Comparison of ENCODE assay signal across 36 cellular contexts in genomic region chr11:45446426-45446825, GRCh38.
"Had no signal": no experiment of that assay in that cellular context is flagged by ENCODE, and none has a peak within 500 bp of the region (broad histone marks: within the 10 kb centered on the region; RNA-seq: fewer than 3 reads in every experiment).

No MANE protein-coding gene starts in this region.

- H3K9me3 ChIP-seq: ascending aorta had no signal

- H3K4me3 Mint-ChIP-seq: activated B cell treated with CpG ODN at 0.5 μM for 24 hours; activated CD4-positive, alpha-beta memory T cell treated with anti-CD3 and anti-CD28 coated beads, Interleukin-2, amount 10 ng/mL, durations not matched to agents 7 days and 5 days; activated CD4-positive, alpha-beta T cell treated with anti-CD3 and anti-CD28 coated beads, Interleukin-2, amount 10 ng/mL, durations not matched to agents 24 days and 14 days; activated CD8-positive, alpha-beta memory T cell treated with anti-CD3 and anti-CD28 coated beads, Interleukin-2, amount 10 ng/mL, durations not matched to agents 7 days and 5 days; activated CD8-positive, alpha-beta T cell treated with anti-CD3 and anti-CD28 coated beads, Interleukin-2, amount 10 ng/mL, durations not matched to agents 7 days and 5 days; activated naive CD4-positive, alpha-beta T cell treated with anti-CD3 and anti-CD28 coated beads, Interleukin-2, amount 10 ng/mL, durations not matched to agents 7 days and 5 days; activated naive CD4-positive, alpha-beta T cell treated with anti-CD3 and anti-CD28 coated beads, Interleukin-2, amount 50 U/mL, for 24 hours; activated naive CD8-positive, alpha-beta T cell; activated naive CD8-positive, alpha-beta T cell treated with anti-CD3 and anti-CD28 coated beads, Interleukin-2, amount 10 ng/mL, durations not matched to agents 7 days and 5 days; activated naive CD8-positive, alpha-beta T cell treated with anti-CD3 and anti-CD28 coated beads, Interleukin-2, amount 50 U/mL, for 24 hours; activated T-cell treated with anti-CD3 and anti-CD28 coated beads, Interleukin-2, amount 50 U/mL, for 24 hours; brain; central memory CD8-positive, alpha-beta T cell; T-helper 1 cell treated with Interleukin-12 subunit alpha and Interleukin-12 subunit beta and Interleukin-4 antibody, amounts not matched to agents 30 μg/mL and 1 μg/mL, for 36 hours; T-helper 2 cell treated with Interferon-gamma antibody and Interleukin-4, amounts not matched to agents 5 μg/mL and 100 μg/mL, for 36 hours had no signal

- H3K4me1 Mint-ChIP-seq: activated B cell treated with CpG ODN at 0.5 μM for 24 hours; activated CD4-positive, alpha-beta memory T cell treated with anti-CD3 and anti-CD28 coated beads, Interleukin-2, amount 10 ng/mL, durations not matched to agents 7 days and 5 days; activated CD4-positive, alpha-beta T cell treated with anti-CD3 and anti-CD28 coated beads, Interleukin-2, amount 10 ng/mL, durations not matched to agents 24 days and 14 days; activated CD8-positive, alpha-beta memory T cell treated with anti-CD3 and anti-CD28 coated beads, Interleukin-2, amount 10 ng/mL, durations not matched to agents 7 days and 5 days; activated naive CD4-positive, alpha-beta T cell treated with anti-CD3 and anti-CD28 coated beads, Interleukin-2, amount 10 ng/mL, durations not matched to agents 7 days and 5 days; activated naive CD4-positive, alpha-beta T cell treated with anti-CD3 and anti-CD28 coated beads, Interleukin-2, amount 50 U/mL, for 24 hours; activated naive CD8-positive, alpha-beta T cell treated with anti-CD3 and anti-CD28 coated beads, Interleukin-2, amount 10 ng/mL, durations not matched to agents 7 days and 5 days; activated naive CD8-positive, alpha-beta T cell treated with anti-CD3 and anti-CD28 coated beads, Interleukin-2, amount 50 U/mL, for 24 hours; central memory CD8-positive, alpha-beta T cell had no signal

- H3K9me3 Mint-ChIP-seq: activated B cell treated with CpG ODN at 0.5 μM for 24 hours; activated CD4-positive, alpha-beta memory T cell treated with anti-CD3 and anti-CD28 coated beads, Interleukin-2, amount 10 ng/mL, durations not matched to agents 7 days and 5 days; activated CD4-positive, alpha-beta T cell treated with anti-CD3 and anti-CD28 coated beads, Interleukin-2, amount 10 ng/mL, durations not matched to agents 24 days and 14 days; activated naive CD4-positive, alpha-beta T cell treated with anti-CD3 and anti-CD28 coated beads, Interleukin-2, amount 10 ng/mL, durations not matched to agents 7 days and 5 days; activated naive CD4-positive, alpha-beta T cell treated with anti-CD3 and anti-CD28 coated beads, Interleukin-2, amount 50 U/mL, for 24 hours; activated naive CD8-positive, alpha-beta T cell treated with anti-CD3 and anti-CD28 coated beads, Interleukin-2, amount 10 ng/mL, durations not matched to agents 7 days and 5 days; activated naive CD8-positive, alpha-beta T cell treated with anti-CD3 and anti-CD28 coated beads, Interleukin-2, amount 50 U/mL, for 24 hours; activated T-cell treated with anti-CD3 and anti-CD28 coated beads, Interleukin-2, amount 50 U/mL, for 24 hours; activated T-helper 2 cell treated with anti-CD3 and anti-CD28 coated beads, Interferon-gamma antibody, Interleukin-2, Interleukin-4, amounts not matched to agents 10 μg/mL and 5 μg/mL and 100 μg/mL, durations not matched to agents 14 hours and 24 hours and 36 hours; central memory CD8-positive, alpha-beta T cell; T-helper 1 cell treated with Interleukin-12 subunit alpha and Interleukin-12 subunit beta and Interleukin-4 antibody, amounts not matched to agents 30 μg/mL and 1 μg/mL, for 36 hours; T-helper 2 cell treated with Interferon-gamma antibody and Interleukin-4, amounts not matched to agents 5 μg/mL and 100 μg/mL, for 36 hours had no signal

- H3K4me1 ChIP-seq: ascending aorta had no signal

- H3K4me3 ChIP-seq: ascending aorta, cardiac muscle cell had no signal

- H3K27me3 Mint-ChIP-seq: activated CD4-positive, alpha-beta T cell treated with anti-CD3 and anti-CD28 coated beads, Interleukin-2, amount 10 ng/mL, durations not matched to agents 24 days and 14 days; activated naive CD8-positive, alpha-beta T cell treated with anti-CD3 and anti-CD28 coated beads, Interleukin-2, amount 10 ng/mL, durations not matched to agents 7 days and 5 days; brain had no signal

- ATAC-seq: activated CD8-positive, alpha-beta memory T cell treated with anti-CD3 and anti-CD28 coated beads, Interleukin-2, amount 10 ng/mL, durations not matched to agents 7 days and 5 days; activated CD8-positive, alpha-beta T cell treated with anti-CD3 and anti-CD28 coated beads, Interleukin-2, amount 10 ng/mL, durations not matched to agents 7 days and 5 days; activated naive CD8-positive, alpha-beta T cell treated with anti-CD3 and anti-CD28 coated beads, Interleukin-2, amount 50 U/mL, for 24 hours had no signal

- H3K27me3 ChIP-seq: ascending aorta, cardiac muscle cell had no signal

- DNase-seq: activated B cell treated with CpG ODN at 0.5 μM for 24 hours; activated CD4-positive, alpha-beta memory T cell treated with anti-CD3 and anti-CD28 coated beads, Interleukin-2, amount 10 ng/mL, durations not matched to agents 7 days and 5 days; activated CD4-positive, alpha-beta T cell treated with anti-CD3 and anti-CD28 coated beads for 4 hours; activated CD4-positive, alpha-beta T cell treated with anti-CD3 and anti-CD28 coated beads, Interleukin-2, amount 10 ng/mL, durations not matched to agents 24 days and 14 days; activated CD4-positive, alpha-beta T cell treated with anti-CD3 and anti-CD28 coated beads, Interleukin-2, amount 50 U/mL, for 48 hours; activated CD4-positive, CD25-positive, alpha-beta regulatory T cell treated with anti-CD3 and anti-CD28 coated beads, Interleukin-2, amount 50 U/mL, for 72 hours; activated CD8-positive, alpha-beta memory T cell treated with anti-CD3 and anti-CD28 coated beads for 24 hours; activated CD8-positive, alpha-beta memory T cell treated with anti-CD3 and anti-CD28 coated beads, Interleukin-2, amount 10 ng/mL, durations not matched to agents 7 days and 5 days; activated CD8-positive, alpha-beta memory T cell treated with anti-CD3 and anti-CD28 coated beads, Interleukin-2, amount 50 U/mL, for 48 hours; activated CD8-positive, alpha-beta T cell treated with anti-CD3 and anti-CD28 coated beads, Interleukin-2, amount 10 ng/mL, durations not matched to agents 7 days and 5 days; activated effector memory CD4-positive, alpha-beta T cell treated with Interleukin-2 at 50 U/mL for 16 hours; activated gamma-delta T cell; activated naive CD4-positive, alpha-beta T cell treated with anti-CD3 and anti-CD28 coated beads, Interleukin-2, amount 10 ng/mL, durations not matched to agents 7 days and 5 days; activated naive CD4-positive, alpha-beta T cell treated with Interleukin-2 at 50 U/mL for 16 hours; activated naive CD8-positive, alpha-beta T cell treated with anti-CD3 and anti-CD28 coated beads, Interleukin-2, amount 10 ng/mL, durations not matched to agents 7 days and 5 days; activated naive CD8-positive, alpha-beta T cell treated with anti-CD3 and anti-CD28 coated beads, Interleukin-2, amount 50 U/mL, for 24 hours; activated T-cell treated with anti-CD3 and anti-CD28 coated beads, Interleukin-2, amount 50 U/mL, for 24 hours; activated T-cell treated with anti-CD3 and anti-CD28 coated beads, Interleukin-2, amount 50 U/mL, for 48 hours; amygdala; anterior cingulate cortex; caudate nucleus; cerebellar nuclear complex; T-helper 2 cell; T-helper 9 cell had no signal

- FAIRE-seq: bronchial epithelial cell, TTC549 had no signal

- H3K27ac Mint-ChIP-seq: activated B cell treated with CpG ODN at 0.5 μM for 24 hours; activated CD4-positive, alpha-beta memory T cell treated with anti-CD3 and anti-CD28 coated beads, Interleukin-2, amount 10 ng/mL, durations not matched to agents 7 days and 5 days; activated CD4-positive, alpha-beta T cell treated with anti-CD3 and anti-CD28 coated beads, Interleukin-2, amount 10 ng/mL, durations not matched to agents 24 days and 14 days; activated CD8-positive, alpha-beta memory T cell treated with anti-CD3 and anti-CD28 coated beads, Interleukin-2, amount 10 ng/mL, durations not matched to agents 7 days and 5 days; activated CD8-positive, alpha-beta T cell treated with anti-CD3 and anti-CD28 coated beads, Interleukin-2, amount 10 ng/mL, durations not matched to agents 7 days and 5 days; activated naive CD4-positive, alpha-beta T cell treated with anti-CD3 and anti-CD28 coated beads, Interleukin-2, amount 10 ng/mL, durations not matched to agents 7 days and 5 days; activated naive CD4-positive, alpha-beta T cell treated with anti-CD3 and anti-CD28 coated beads, Interleukin-2, amount 50 U/mL, for 24 hours; activated naive CD8-positive, alpha-beta T cell; activated naive CD8-positive, alpha-beta T cell treated with anti-CD3 and anti-CD28 coated beads, Interleukin-2, amount 10 ng/mL, durations not matched to agents 7 days and 5 days; activated naive CD8-positive, alpha-beta T cell treated with anti-CD3 and anti-CD28 coated beads, Interleukin-2, amount 50 U/mL, for 24 hours; activated T-cell treated with anti-CD3 and anti-CD28 coated beads, Interleukin-2, amount 50 U/mL, for 24 hours; activated T-helper 2 cell treated with anti-CD3 and anti-CD28 coated beads, Interferon-gamma antibody, Interleukin-2, Interleukin-4, amounts not matched to agents 10 μg/mL and 5 μg/mL and 100 μg/mL, durations not matched to agents 14 hours and 24 hours and 36 hours; brain; T-helper 1 cell treated with Interleukin-12 subunit alpha and Interleukin-12 subunit beta and Interleukin-4 antibody, amounts not matched to agents 30 μg/mL and 1 μg/mL, for 36 hours; T-helper 2 cell treated with Interferon-gamma antibody and Interleukin-4, amounts not matched to agents 5 μg/mL and 100 μg/mL, for 36 hours had no signal

- H3K36me3 Mint-ChIP-seq: activated CD8-positive, alpha-beta memory T cell treated with anti-CD3 and anti-CD28 coated beads, Interleukin-2, amount 10 ng/mL, durations not matched to agents 7 days and 5 days; activated naive CD4-positive, alpha-beta T cell treated with anti-CD3 and anti-CD28 coated beads, Interleukin-2, amount 10 ng/mL, durations not matched to agents 7 days and 5 days; activated naive CD4-positive, alpha-beta T cell treated with anti-CD3 and anti-CD28 coated beads, Interleukin-2, amount 50 U/mL, for 24 hours; activated naive CD8-positive, alpha-beta T cell; activated naive CD8-positive, alpha-beta T cell treated with anti-CD3 and anti-CD28 coated beads, Interleukin-2, amount 10 ng/mL, durations not matched to agents 7 days and 5 days; brain had no signal

- H3K36me3 ChIP-seq: ascending aorta, cardiac muscle cell had no signal

- H3K27ac ChIP-seq: ascending aorta, cardiac muscle cell, VCaP had no signal
